2 cellular contexts compared by ENCODE assay signal in the genomic region with DNA sequence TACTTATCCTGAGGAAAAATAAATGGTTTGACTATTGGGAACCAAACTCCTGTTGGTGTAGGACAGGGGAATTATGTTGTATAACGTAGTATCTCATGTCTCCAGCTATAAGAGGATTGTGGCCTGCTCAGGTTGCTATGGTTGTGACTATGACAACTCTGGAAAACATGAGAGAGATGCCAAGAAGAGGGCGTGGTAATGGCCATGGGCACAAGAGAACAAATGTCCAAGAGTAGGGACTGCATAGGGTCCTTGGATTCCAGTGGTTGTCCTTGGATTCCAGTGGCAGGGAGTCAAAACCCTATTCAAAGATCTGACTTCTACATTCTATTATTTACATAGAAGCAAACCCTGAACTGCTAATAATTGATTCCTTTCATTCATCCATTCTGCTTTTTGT.
TF ChIP-seq lines count a peak whose summit lies in the region.

No MANE protein-coding gene starts in this region.

TF ChIP-seq in HepG2, 621 proteins besides CTCF, POLR2A, EP300 and RAD21:
- TF ChIP-seq ZNF660 (CRISPR knock-in tag; IDR thresholded peaks at IDR 0.05; ENCODE audit: borderline replicate concordance, low read depth) = no peak
- TF ChIP-seq NR2F6 (IDR thresholded peaks at IDR 0.05) = no peak
- TF ChIP-seq NR2F6 (CRISPR knock-in tag; IDR thresholded peaks at IDR 0.05) = no peak
- no peak for TF ChIP-seq SOX13 (IDR thresholded peaks at IDR 0.05)
- no peak for TF ChIP-seq SOX13 (CRISPR knock-in tag; conservative IDR thresholded peaks at IDR 0.05 in 1 of 2, IDR thresholded peaks at IDR 0.05 in 1 of 2)
- TF ChIP-seq FOXK1 (CRISPR knock-in tag; IDR thresholded peaks at IDR 0.05; ENCODE audit: borderline replicate concordance, low read depth) = no peak
- TF ChIP-seq, protein P1, sequence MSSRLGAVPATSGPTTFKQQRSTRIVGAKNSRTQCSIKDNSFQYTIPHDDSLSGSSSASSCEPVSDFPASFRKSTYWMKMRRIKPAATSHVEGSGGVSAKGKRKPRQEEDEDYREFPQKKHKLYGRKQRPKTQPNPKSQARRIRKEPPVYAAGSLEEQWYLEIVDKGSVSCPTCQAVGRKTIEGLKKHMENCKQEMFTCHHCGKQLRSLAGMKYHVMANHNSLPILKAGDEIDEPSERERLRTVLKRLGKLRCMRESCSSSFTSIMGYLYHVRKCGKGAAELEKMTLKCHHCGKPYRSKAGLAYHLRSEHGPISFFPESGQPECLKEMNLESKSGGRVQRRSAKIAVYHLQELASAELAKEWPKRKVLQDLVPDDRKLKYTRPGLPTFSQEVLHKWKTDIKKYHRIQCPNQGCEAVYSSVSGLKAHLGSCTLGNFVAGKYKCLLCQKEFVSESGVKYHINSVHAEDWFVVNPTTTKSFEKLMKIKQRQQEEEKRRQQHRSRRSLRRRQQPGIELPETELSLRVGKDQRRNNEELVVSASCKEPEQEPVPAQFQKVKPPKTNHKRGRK (CRISPR knock-in tag; IDR thresholded peaks at IDR 0.05) = no peak
- no peak for TF ChIP-seq ZNF788 (CRISPR knock-in tag; IDR thresholded peaks at IDR 0.05; ENCODE audit: borderline replicate concordance)
- no peak for TF ChIP-seq ZNF782 (CRISPR knock-in tag; IDR thresholded peaks at IDR 0.05; ENCODE audit: borderline replicate concordance)
- TF ChIP-seq, protein P2, sequence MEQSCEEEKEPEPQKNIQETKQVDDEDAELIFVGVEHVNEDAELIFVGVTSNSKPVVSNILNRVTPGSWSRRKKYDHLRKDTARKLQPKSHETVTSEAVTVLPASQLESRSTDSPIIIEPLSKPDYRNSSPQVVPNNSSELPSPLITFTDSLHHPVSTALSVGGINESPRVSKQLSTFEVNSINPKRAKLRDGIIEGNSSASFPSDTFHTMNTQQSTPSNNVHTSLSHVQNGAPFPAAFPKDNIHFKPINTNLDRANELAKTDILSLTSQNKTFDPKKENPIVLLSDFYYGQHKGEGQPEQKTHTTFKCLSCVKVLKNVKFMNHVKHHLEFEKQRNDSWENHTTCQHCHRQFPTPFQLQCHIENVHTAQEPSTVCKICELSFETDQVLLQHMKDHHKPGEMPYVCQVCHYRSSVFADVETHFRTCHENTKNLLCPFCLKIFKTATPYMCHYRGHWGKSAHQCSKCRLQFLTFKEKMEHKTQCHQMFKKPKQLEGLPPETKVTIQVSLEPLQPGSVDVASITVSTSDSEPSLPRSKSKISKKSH (CRISPR knock-in tag; IDR thresholded peaks at IDR 0.05; ENCODE audit: borderline replicate concordance) = no peak
- no peak for TF ChIP-seq TBP (CRISPR knock-in tag; IDR thresholded peaks at IDR 0.05)
- no peak for TF ChIP-seq CENPX (CRISPR knock-in tag; IDR thresholded peaks at IDR 0.05)
- no peak for TF ChIP-seq ZNF432 (CRISPR knock-in tag; IDR thresholded peaks at IDR 0.05; ENCODE audit: borderline replicate concordance)
- TF ChIP-seq, protein P3, sequence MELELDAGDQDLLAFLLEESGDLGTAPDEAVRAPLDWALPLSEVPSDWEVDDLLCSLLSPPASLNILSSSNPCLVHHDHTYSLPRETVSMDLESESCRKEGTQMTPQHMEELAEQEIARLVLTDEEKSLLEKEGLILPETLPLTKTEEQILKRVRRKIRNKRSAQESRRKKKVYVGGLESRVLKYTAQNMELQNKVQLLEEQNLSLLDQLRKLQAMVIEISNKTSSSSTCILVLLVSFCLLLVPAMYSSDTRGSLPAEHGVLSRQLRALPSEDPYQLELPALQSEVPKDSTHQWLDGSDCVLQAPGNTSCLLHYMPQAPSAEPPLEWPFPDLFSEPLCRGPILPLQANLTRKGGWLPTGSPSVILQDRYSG (CRISPR knock-in tag; IDR thresholded peaks at IDR 0.05) = no peak
- TF ChIP-seq ZNF20 (CRISPR knock-in tag; IDR thresholded peaks at IDR 0.05) = no peak
- no peak for TF ChIP-seq ZNF333 (CRISPR knock-in tag; IDR thresholded peaks at IDR 0.05; ENCODE audit: borderline replicate concordance)
- no peak for TF ChIP-seq NCOR1 (IDR thresholded peaks at IDR 0.05; ENCODE audit: borderline replicate concordance, low read length)

TF ChIP-seq in K562, 482 proteins besides CTCF, POLR2A, EP300 and RAD21:
- TF ChIP-seq FOXJ2 (tag; IDR thresholded peaks at IDR 0.05) (peak; percentile 54; the same call in 1 of the 2 replicates), RFX1 (IDR thresholded peaks at IDR 0.05) (peak; percentile 29; the same call in 1 of the 2 replicates), ZNF324 (CRISPR knock-in tag; IDR thresholded peaks at IDR 0.05) (no peak)
